ENCODE assay signal across 13 cellular contexts in the genomic region with DNA sequence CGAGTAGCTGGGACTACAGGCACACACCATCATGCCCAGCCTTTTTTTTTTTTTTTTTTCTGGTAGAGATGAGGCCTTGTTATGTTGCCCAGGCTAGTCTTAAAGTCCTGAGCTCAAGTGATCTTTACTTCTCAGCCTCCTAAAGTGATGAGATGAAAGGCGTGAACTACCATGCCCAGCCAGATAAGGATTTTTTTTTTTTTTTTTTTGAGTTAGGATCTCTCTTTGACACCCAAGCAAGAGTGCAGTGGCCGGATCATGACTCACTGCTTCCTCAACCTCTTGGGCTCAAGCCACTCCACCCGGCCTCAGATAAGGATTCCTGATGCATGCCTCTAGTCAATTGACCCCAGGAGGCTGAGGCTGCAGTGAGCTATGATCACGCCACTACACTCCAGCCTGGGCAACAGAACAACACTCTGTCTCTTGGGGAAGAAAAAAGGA. TPM values are rescaled to one million over a fixed set of nuclear protein-coding genes. Genes with fewer than 3 reads are reported as not detected.
A peak's percentile ranks its signal among the peaks of the same experiment; 100 is the strongest.
DNase-seq lines count a peak whose midpoint lies in the region; ATAC-seq and TF ChIP-seq lines count a peak whose summit lies in the region.
"Had no signal": no experiment of that assay in that cellular context is flagged by ENCODE, and none has a peak within 500 bp of the region (broad histone marks: within the 10 kb centered on the region; RNA-seq: fewer than 3 reads in every experiment).

No MANE protein-coding gene starts in this region.

- no peak overlapping the region for H3K4me3 Mint-ChIP-seq in CD8-positive, alpha-beta T cell
- H3K4me3 Mint-ChIP-seq in activated T-helper 2 cell treated with anti-CD3 and anti-CD28 coated beads, Interferon-gamma antibody, Interleukin-2, Interleukin-4, amounts not matched to agents 10 μg/mL and 5 μg/mL and 100 μg/mL, durations not matched to agents 14 hours and 24 hours and 36 hours (ENCODE audit: low read depth) = no peak overlapping the region
- H3K4me3 Mint-ChIP-seq: activated naive CD8-positive, alpha-beta T cell treated with anti-CD3 and anti-CD28 coated beads for 36 hours had no signal

- H3K9me3 ChIP-seq in GM23248 (ENCODE audit: low read depth) = no peaks in the 10 kb centered on the region
- no peaks in the 10 kb centered on the region for H3K9me3 ChIP-seq in psoas muscle
- no peaks in the 10 kb centered on the region for H3K9me3 ChIP-seq in CD8-positive, alpha-beta T cell (ENCODE audit: low read length)

- H3K27ac ChIP-seq in GM23248 (peak overlapping the region; percentile 55), psoas muscle (no peak overlapping the region)
- H3K27ac ChIP-seq in CD8-positive, alpha-beta T cell (ENCODE audit: low read depth, low read length) = no peak overlapping the region
- H3K27ac ChIP-seq: HL-60 had no signal

- no peak overlapping the region for H3K4me2 ChIP-seq in GM23248 (ENCODE audit: unreplicated experiment)

- H2AFZ ChIP-seq in GM23248 = no peak overlapping the region

- POLR2A ChIA-PET in HEK293T (lab: Yijun Ruan, JAX) = interaction anchor here (1.3 kb wide), 2 partner anchors 10 kb away, joined by 3 read pairs; no protein-coding TSS in a partner anchor
- POLR2A ChIA-PET in CD8-positive, alpha-beta T cell (lab: Charles Lee) = interaction anchor here (0.6 to 0.8 kb wide), 2 partner anchors 30 to 41 kb away, joined by 3 to 5 read pairs; a partner anchor contains a TSS

- in situ Hi-C loops in GM23248 (cut with MboI) = no loop called here

- no peaks in the 10 kb centered on the region for H3K9me2 ChIP-seq in GM23248 (ENCODE audit: insufficient read depth)

- H3K4me1 Mint-ChIP-seq in CD8-positive, alpha-beta T cell (ENCODE audit: low read depth) = no peaks in the 10 kb centered on the region
- no peaks in the 10 kb centered on the region for H3K4me1 Mint-ChIP-seq in activated T-helper 2 cell treated with anti-CD3 and anti-CD28 coated beads, Interferon-gamma antibody, Interleukin-2, Interleukin-4, amounts not matched to agents 10 μg/mL and 5 μg/mL and 100 μg/mL, durations not matched to agents 14 hours and 24 hours and 36 hours (ENCODE audit: low read depth)
- H3K4me1 Mint-ChIP-seq: activated naive CD8-positive, alpha-beta T cell treated with anti-CD3 and anti-CD28 coated beads for 36 hours had no signal

- peaks cover 4% of the 10 kb centered on the region for H3K36me3 Mint-ChIP-seq in CD8-positive, alpha-beta T cell
- H3K36me3 Mint-ChIP-seq in activated T-helper 2 cell treated with anti-CD3 and anti-CD28 coated beads, Interferon-gamma antibody, Interleukin-2, Interleukin-4, amounts not matched to agents 10 μg/mL and 5 μg/mL and 100 μg/mL, durations not matched to agents 14 hours and 24 hours and 36 hours (ENCODE audit: low read depth) = peaks cover 8% of the 10 kb centered on the region

- intact Hi-C loops in psoas muscle (cut with DNase I) = loop anchor here in 1 of 2 donors (10.0 kb wide), 1 partner anchor 147 kb away; a partner anchor contains a TSS
- intact Hi-C loops in CD8-positive, alpha-beta T cell (cut with DNase I, micrococcal nuclease) = no loop called here
- intact Hi-C loops in activated T-helper 2 cell treated with anti-CD3 and anti-CD28 coated beads, Interferon-gamma antibody, Interleukin-2, Interleukin-4, amounts not matched to agents 10 μg/mL and 5 μg/mL and 100 μg/mL, durations not matched to agents 14 hours and 24 hours and 36 hours (cut with micrococcal nuclease) = no loop called here

- H3F3A ChIP-seq in GM23248 (ENCODE audit: insufficient read depth) = peaks cover 16% of the 10 kb centered on the region

- CTCF ChIA-PET in HEK293T (lab: Yijun Ruan, JAX) = interaction anchor here (0.7 kb wide), 1 partner anchor 39 kb away, joined by 5 read pairs; no protein-coding TSS in a partner anchor
- CTCF ChIA-PET in CD8-positive, alpha-beta T cell (lab: Charles Lee) = interaction anchor here (1.2 to 2.7 kb wide), 2 partner anchors 10 to 23 kb away, joined by 3 to 10 read pairs; no protein-coding TSS in a partner anchor

- WGBS in GM23248 (ENCODE audit: low coverage in 1 of 2, low lambda C conversion rate in 2 of 2, missing lambda C conversion rate in 2 of 2), 2 experiments = 30 to 38% methylated on average over 4 to 5 of the region's 5 CpGs
- 57 to 73% (median 65%) methylated on average over 5 of the region's 5 CpGs for WGBS in psoas muscle, 3 donors

- no peak overlapping the region for H3K4me3 ChIP-seq in GM23248
- H3K4me3 ChIP-seq in fibroblast of the aortic adventitia (ENCODE audit: low read depth, low read length) = no peak overlapping the region
- H3K4me3 ChIP-seq in psoas muscle = no peak overlapping the region
- no peak overlapping the region for H3K4me3 ChIP-seq in CD8-positive, alpha-beta T cell (ENCODE audit: low read depth, low read length)

- H3K79me2 ChIP-seq in GM23248 (ENCODE audit: insufficient read depth) = no peaks in the 10 kb centered on the region

- ATAC-seq in SK-N-SH treated with all-trans-retinoic acid at 6 μM for 48 hours = peak; percentile 79
- ATAC-seq in psoas muscle = peak in 1 of 4 donors; percentile 61
- ATAC-seq in CD8-positive, alpha-beta T cell = no peak
- ATAC-seq in GM19452 (IDR thresholded peaks at IDR 0.05; ENCODE audit: unreplicated experiment) = no peak

- TF ChIP-seq CTCF in fibroblast of the aortic adventitia (IDR thresholded peaks at IDR 0.05; ENCODE audit: insufficient read depth, low read length) (no peak), psoas muscle (IDR thresholded peaks at IDR 0.05) (no peak)
- TF ChIP-seq CTCF in CD8-positive, alpha-beta T cell (IDR thresholded peaks at IDR 0.05) = no peak

- H3K9me3 Mint-ChIP-seq in CD8-positive, alpha-beta T cell = no peaks in the 10 kb centered on the region
- no peaks in the 10 kb centered on the region for H3K9me3 Mint-ChIP-seq in activated T-helper 2 cell treated with anti-CD3 and anti-CD28 coated beads, Interferon-gamma antibody, Interleukin-2, Interleukin-4, amounts not matched to agents 10 μg/mL and 5 μg/mL and 100 μg/mL, durations not matched to agents 14 hours and 24 hours and 36 hours
- H3K9me3 Mint-ChIP-seq: activated naive CD8-positive, alpha-beta T cell treated with anti-CD3 and anti-CD28 coated beads for 36 hours had no signal

- no peak overlapping the region for H3K27ac Mint-ChIP-seq in CD8-positive, alpha-beta T cell
- no peak overlapping the region for H3K27ac Mint-ChIP-seq in activated T-helper 2 cell treated with anti-CD3 and anti-CD28 coated beads, Interferon-gamma antibody, Interleukin-2, Interleukin-4, amounts not matched to agents 10 μg/mL and 5 μg/mL and 100 μg/mL, durations not matched to agents 14 hours and 24 hours and 36 hours
- H3K27ac Mint-ChIP-seq: activated naive CD8-positive, alpha-beta T cell treated with anti-CD3 and anti-CD28 coated beads for 36 hours had no signal

- no peaks in the 10 kb centered on the region for H3K27me3 ChIP-seq in GM23248 (replicated peaks; ENCODE audit: insufficient read depth)
- no peaks in the 10 kb centered on the region for H3K27me3 ChIP-seq in psoas muscle (ENCODE audit: insufficient read depth in 3 of 3, low read length in 2 of 3)
- H3K27me3 ChIP-seq in CD8-positive, alpha-beta T cell (ENCODE audit: insufficient read depth, low read length) = no peaks in the 10 kb centered on the region

- H3K9ac ChIP-seq in GM23248 = no peak overlapping the region

- H3K36me3 ChIP-seq in GM23248 (ENCODE audit: low read depth) (no peaks in the 10 kb centered on the region), psoas muscle (ENCODE audit: insufficient read depth in 1 of 2, low read depth in 1 of 2) (no peaks in the 10 kb centered on the region)
- no peaks in the 10 kb centered on the region for H3K36me3 ChIP-seq in CD8-positive, alpha-beta T cell (ENCODE audit: insufficient read depth, low read length)

- no peaks in the 10 kb centered on the region for H4K20me1 ChIP-seq in GM23248 (ENCODE audit: insufficient read depth)

- H3K27me3 Mint-ChIP-seq in CD8-positive, alpha-beta T cell (ENCODE audit: low read depth) = peaks cover 2% of the 10 kb centered on the region
- H3K27me3 Mint-ChIP-seq in activated T-helper 2 cell treated with anti-CD3 and anti-CD28 coated beads, Interferon-gamma antibody, Interleukin-2, Interleukin-4, amounts not matched to agents 10 μg/mL and 5 μg/mL and 100 μg/mL, durations not matched to agents 14 hours and 24 hours and 36 hours (ENCODE audit: low read depth) = no peaks in the 10 kb centered on the region

- DNase-seq in GM23248 = peak; percentile 93
- DNase-seq in fibroblast of the aortic adventitia (ENCODE audit: low read depth) = peak; percentile 99
- peak; percentile 61 to 66 for DNase-seq in psoas muscle
- DNase-seq in HEK293T (ENCODE audit: extremely low spot score) = no peak
- DNase-seq in CD8-positive, alpha-beta T cell = no peak
- DNase-seq in activated T-helper 2 cell treated with anti-CD3 and anti-CD28 coated beads, Interferon-gamma antibody, Interleukin-2, Interleukin-4, amounts not matched to agents 10 μg/mL and 5 μg/mL and 100 μg/mL, durations not matched to agents 14 hours and 24 hours and 36 hours (ENCODE audit: low spot score) = no peak
- DNase-seq: activated CD4-positive, CD25-positive, alpha-beta regulatory T cell treated with anti-CD3 and anti-CD28 coated beads, Interleukin-2, amount 50 U/mL, for 72 hours; activated naive CD8-positive, alpha-beta T cell treated with anti-CD3 and anti-CD28 coated beads for 36 hours; GDM1; occipital lobe had no signal

- H3K4me1 ChIP-seq in GM23248 (ENCODE audit: insufficient read depth) = peaks cover 25% of the 10 kb centered on the region
- H3K4me1 ChIP-seq in psoas muscle = no peaks in the 10 kb centered on the region
- H3K4me1 ChIP-seq in CD8-positive, alpha-beta T cell (ENCODE audit: insufficient read depth, low read length) = no peaks in the 10 kb centered on the region

RNA-seq across cellular contexts. Expression of a gene that starts 11.2 kb away (rescaled TPM):
- 24.2 and 38.8 TPM in 2 replicates for total RNA-seq in GM23248 (2014; rRNA removed; shearing (Covaris generic))
- polyA plus RNA-seq in GM23248 (2016; fragmentation: Nextera tagmentation; extraction: Ambion mirVana) (10.4 and 12.5 TPM in 2 replicates), psoas muscle (under 1 TPM; 0.60 to 1.00 (median 0.98) TPM)
- total RNA-seq in fibroblast of the aortic adventitia (ENCODE audit: low replicate concordance) (13.3 and 24.3 TPM in 2 replicates), psoas muscle (1 to 10 TPM in 2 of 4 donors, under 1 TPM in 2; 0.28 to 1.9 (median 1.3) TPM)
- 10 to 100 TPM; 11.3 to 13.7 TPM for total RNA-seq in CD8-positive, alpha-beta T cell
- total RNA-seq in activated T-helper 2 cell treated with anti-CD3 and anti-CD28 coated beads, Interferon-gamma antibody, Interleukin-2, Interleukin-4, amounts not matched to agents 10 μg/mL and 5 μg/mL and 100 μg/mL, durations not matched to agents 14 hours and 24 hours and 36 hours = 30.4 and 33.4 TPM in 2 replicates

RNA-seq across cellular contexts. Expression of a gene that starts 19.4 kb away (rescaled TPM):
- total RNA-seq in GM23248 (2014; rRNA removed; shearing (Covaris generic)) = 2.2 and 2.7 TPM in 2 replicates
- polyA plus RNA-seq in GM23248 (2016; fragmentation: Nextera tagmentation; extraction: Ambion mirVana) (2.5 and 2.6 TPM in 2 replicates), psoas muscle (1 to 10 TPM in 1 of 3 donors, under 1 TPM in 2; 0.52 to 1.1 (median 0.91) TPM)
- total RNA-seq in fibroblast of the aortic adventitia (ENCODE audit: low replicate concordance) (0.65 and 1.4 TPM in 2 replicates), psoas muscle (1 to 10 TPM in 3 of 4 donors, under 1 TPM in 1; 0.59 to 1.7 (median 1.4) TPM)
- total RNA-seq in CD8-positive, alpha-beta T cell = 1 to 10 TPM; 2.0 to 2.1 TPM
- total RNA-seq in activated T-helper 2 cell treated with anti-CD3 and anti-CD28 coated beads, Interferon-gamma antibody, Interleukin-2, Interleukin-4, amounts not matched to agents 10 μg/mL and 5 μg/mL and 100 μg/mL, durations not matched to agents 14 hours and 24 hours and 36 hours = 5.1 and 6.4 TPM in 2 replicates

RNA-seq across cellular contexts. Expression of a gene that starts 20.9 kb away (rescaled TPM):
- 14.9 and 24.2 TPM in 2 replicates for total RNA-seq in GM23248 (2014; rRNA removed; shearing (Covaris generic))
- polyA plus RNA-seq in GM23248 (2016; fragmentation: Nextera tagmentation; extraction: Ambion mirVana) (7.7 and 9.3 TPM in 2 replicates), psoas muscle (10 to 100 TPM; 16.9 to 48.7 (median 27.2) TPM)
- total RNA-seq in fibroblast of the aortic adventitia (ENCODE audit: low replicate concordance) (14.1 and 19.7 TPM in 2 replicates), psoas muscle (100 to 1,000 TPM in 3 of 4 donors, 10 to 100 TPM in 1; 61.5 to 154 (median 124) TPM)
- total RNA-seq in CD8-positive, alpha-beta T cell = 10 to 100 TPM; 15.2 to 18.7 TPM
- 134 and 141 TPM in 2 replicates for total RNA-seq in activated T-helper 2 cell treated with anti-CD3 and anti-CD28 coated beads, Interferon-gamma antibody, Interleukin-2, Interleukin-4, amounts not matched to agents 10 μg/mL and 5 μg/mL and 100 μg/mL, durations not matched to agents 14 hours and 24 hours and 36 hours

RNA-seq across cellular contexts. Expression of a gene that starts 41.2 kb away (rescaled TPM):
- 24.9 and 53.8 TPM in 2 replicates for total RNA-seq in GM23248 (2014; rRNA removed; shearing (Covaris generic))
- 97.0 and 98.0 TPM in 2 replicates for polyA plus RNA-seq in GM23248 (2016; fragmentation: Nextera tagmentation; extraction: Ambion mirVana)
- 21.8 and 24.3 TPM in 2 replicates for total RNA-seq in fibroblast of the aortic adventitia (ENCODE audit: low replicate concordance)
- 10 to 100 TPM; 10.1 to 32.7 (median 20.5) TPM for total RNA-seq in psoas muscle
- polyA plus RNA-seq in psoas muscle = 100 to 1,000 TPM in 1 of 3 donors, 10 to 100 TPM in 2; 64.3 to 111 (median 91.9) TPM
- total RNA-seq in CD8-positive, alpha-beta T cell = 10 to 100 TPM; 37.1 to 44.7 TPM
- total RNA-seq in activated T-helper 2 cell treated with anti-CD3 and anti-CD28 coated beads, Interferon-gamma antibody, Interleukin-2, Interleukin-4, amounts not matched to agents 10 μg/mL and 5 μg/mL and 100 μg/mL, durations not matched to agents 14 hours and 24 hours and 36 hours = 53.8 and 55.4 TPM in 2 replicates

RNA-seq across cellular contexts. Expression of a gene that starts 58.4 kb away (rescaled TPM):
- total RNA-seq in GM23248 (2014; rRNA removed; shearing (Covaris generic)) = not detected in 2 replicates
- polyA plus RNA-seq in GM23248 (2016; fragmentation: Nextera tagmentation; extraction: Ambion mirVana) (not detected in 2 replicates), psoas muscle (under 1 TPM in 1 of 3 donors, not detected in 2; 0.03 TPM)
- total RNA-seq in fibroblast of the aortic adventitia (ENCODE audit: low replicate concordance) (not detected in 2 replicates), psoas muscle (not detected)
- total RNA-seq in CD8-positive, alpha-beta T cell = not detected
- 0.87 and 1.2 TPM in 2 replicates for total RNA-seq in activated T-helper 2 cell treated with anti-CD3 and anti-CD28 coated beads, Interferon-gamma antibody, Interleukin-2, Interleukin-4, amounts not matched to agents 10 μg/mL and 5 μg/mL and 100 μg/mL, durations not matched to agents 14 hours and 24 hours and 36 hours

Comparison
In these comparisons a context has a peak if more than half of its experiments do, and no peak if none do; other contexts are left out.
1. DNase-seq: peak in GM23248 (single experiment), fibroblast of the aortic adventitia (single experiment) and psoas muscle (2 of 2); none in HEK293T (single experiment), CD8-positive, alpha-beta T cell (0 of 7) and activated T-helper 2 cell treated with anti-CD3 and anti-CD28 coated beads, Interferon-gamma antibody, Interleukin-2, Interleukin-4, amounts not matched to agents 10 μg/mL and 5 μg/mL and 100 μg/mL, durations not matched to agents 14 hours and 24 hours and 36 hours (single experiment).